In genomic region chr13:99985886-99986527, GRCh38 we compare ENCODE assay signal across 10 cellular contexts. TPM values are rescaled to one million over a fixed set of nuclear protein-coding genes. Genes with fewer than 3 reads are reported as not detected.
DNase-seq lines count a peak whose midpoint lies in the region; ATAC-seq and TF ChIP-seq lines count a peak whose summit lies in the region.
"Had no signal": no experiment of that assay in that cellular context is flagged by ENCODE, and none has a peak within 500 bp of the region (broad histone marks: within the 10 kb centered on the region; RNA-seq: fewer than 3 reads in every experiment).

No MANE protein-coding gene starts in this region.

- H3K9me3 Mint-ChIP-seq in IgD-negative memory B cell (peaks cover 0 to 24% (median 0%) of the 10 kb centered on the region in 3 donors), brain (peaks cover 0 to 21% (median 4%) of the 10 kb centered on the region in 5 experiments)
- no peaks in the 10 kb centered on the region for H3K9me3 Mint-ChIP-seq in natural killer cell treated with Interleukin-12 subunit alpha and Interleukin-12 subunit beta and Interleukin-15 and Interleukin-18, amount 100 ng/mL, for 72 hours

- H3K36me3 Mint-ChIP-seq in IgD-negative memory B cell = peaks cover 3% of the 10 kb centered on the region
- H3K36me3 Mint-ChIP-seq in brain = peaks cover 39% of the 10 kb centered on the region
- peaks cover 12% of the 10 kb centered on the region for H3K36me3 Mint-ChIP-seq in natural killer cell treated with Interleukin-12 subunit alpha and Interleukin-12 subunit beta and Interleukin-15 and Interleukin-18, amount 100 ng/mL, for 72 hours

- H3K27ac Mint-ChIP-seq in IgD-negative memory B cell = peak overlapping the region; percentile 21 to 99 (median 84)
- peak overlapping the region; percentile 92 to 98 (median 97) for H3K27ac Mint-ChIP-seq in brain
- peak overlapping the region; percentile 45 to 74 for H3K27ac Mint-ChIP-seq in natural killer cell treated with Interleukin-12 subunit alpha and Interleukin-12 subunit beta and Interleukin-15 and Interleukin-18, amount 100 ng/mL, for 72 hours

- TF ChIP-seq CTCF in brain (conservative IDR thresholded peaks at IDR 0.05) = no peak

- peak; percentile 23 to 37 for DNase-seq in NCI-H2081 (lab: John Stamatoyannopoulos, UW)
- DNase-seq in NCI-H2081 treated with DMSO at 0.1 percent for 48 hours (lab: John Stamatoyannopoulos, UW) = no peak
- DNase-seq in natural killer cell treated with Interleukin-12 subunit alpha and Interleukin-12 subunit beta and Interleukin-15 and Interleukin-18, amount 100 ng/mL, for 72 hours (ENCODE audit: low spot score) = no peak
- DNase-seq in Right ventricle myocardium inferior (ENCODE audit: missing footprints) = no peak

- H3K27me3 Mint-ChIP-seq in IgD-negative memory B cell (peaks cover 60% of the 10 kb centered on the region), brain (peaks cover 82% of the 10 kb centered on the region)
- H3K27me3 Mint-ChIP-seq in natural killer cell treated with Interleukin-12 subunit alpha and Interleukin-12 subunit beta and Interleukin-15 and Interleukin-18, amount 100 ng/mL, for 72 hours = peaks cover 32 to 48% of the 10 kb centered on the region in 2 donors

- H3K4me3 Mint-ChIP-seq in IgD-negative memory B cell (peak overlapping the region; percentile 1 to 89 (median 78)), brain (peak overlapping the region; percentile 85 to 90 (median 87))
- peak overlapping the region; percentile 51 for H3K4me3 Mint-ChIP-seq in natural killer cell treated with Interleukin-12 subunit alpha and Interleukin-12 subunit beta and Interleukin-15 and Interleukin-18, amount 100 ng/mL, for 72 hours

- no peak for ATAC-seq in natural killer cell treated with Interleukin-12 subunit alpha and Interleukin-12 subunit beta and Interleukin-15 and Interleukin-18, amount 100 ng/mL, for 72 hours
- ATAC-seq in GM21447 (IDR thresholded peaks at IDR 0.05; ENCODE audit: unreplicated experiment) (no peak), Right ventricle myocardium inferior (no peak)
- ATAC-seq in activated CD4-positive, CD25-positive, alpha-beta regulatory T cell treated with anti-CD3 and anti-CD28 coated beads, Interleukin-2, amount 50 U/mL, for 24 hours = no peak

- intact Hi-C loops in Right ventricle myocardium inferior (cut with DNase I) = no loop called here

- H3K4me1 Mint-ChIP-seq in IgD-negative memory B cell (peaks cover 2 to 19% (median 5%) of the 10 kb centered on the region in 3 donors), brain (peaks cover 42% of the 10 kb centered on the region)
- peaks cover 6 to 14% of the 10 kb centered on the region in 2 donors for H3K4me1 Mint-ChIP-seq in natural killer cell treated with Interleukin-12 subunit alpha and Interleukin-12 subunit beta and Interleukin-15 and Interleukin-18, amount 100 ng/mL, for 72 hours (ENCODE audit: low read depth in 2 of 2)

RNA-seq across cellular contexts. Expression of gene ZIC2, which starts 4.4 kb away (rescaled TPM):
- not detected for polyA plus RNA-seq in IgD-negative memory B cell
- 300 TPM for polyA plus RNA-seq in brain (ENCODE audit: insufficient read depth, low read depth, low replicate concordance)
- 1 to 10 TPM in 1 of 2 donors, not detected in 1; 3.4 TPM for total RNA-seq in natural killer cell treated with Interleukin-12 subunit alpha and Interleukin-12 subunit beta and Interleukin-15 and Interleukin-18, amount 100 ng/mL, for 72 hours
- not detected for total RNA-seq in Right ventricle myocardium inferior
- total RNA-seq: LHCN-M2, subcutaneous adipose tissue had no signal

RNA-seq across cellular contexts. Expression of gene ZIC5, which starts 14.4 kb away (rescaled TPM):
- polyA plus RNA-seq in IgD-negative memory B cell = not detected
- polyA plus RNA-seq in brain (ENCODE audit: insufficient read depth, low read depth, low replicate concordance) = 49.1 TPM
- total RNA-seq in natural killer cell treated with Interleukin-12 subunit alpha and Interleukin-12 subunit beta and Interleukin-15 and Interleukin-18, amount 100 ng/mL, for 72 hours = not detected
- total RNA-seq in Right ventricle myocardium inferior = not detected
- total RNA-seq: LHCN-M2 had no signal

Comparison
In these comparisons a context has a peak if more than half of its experiments do, and no peak if none do; other contexts are left out.
1. DNase-seq: peak in NCI-H2081 (2 of 2); none in NCI-H2081 treated with DMSO at 0.1 percent for 48 hours (single experiment), natural killer cell treated with Interleukin-12 subunit alpha and Interleukin-12 subunit beta and Interleukin-15 and Interleukin-18, amount 100 ng/mL, for 72 hours (single experiment) and Right ventricle myocardium inferior (single experiment).
2. Peak in every context shown above with its lines, with median percentiles within 50 percentile points of each other: H3K27ac Mint-ChIP-seq and H3K4me3 Mint-ChIP-seq.